In genomic region chr14:96245074-96245473, GRCh38 we compare ENCODE assay signal across 2 cellular contexts.
A peak's percentile ranks its signal among the peaks of the same experiment; 100 is the strongest.
TF ChIP-seq lines count a peak whose summit lies in the region.

No MANE protein-coding gene starts in this region.

TF ChIP-seq in SK-N-SH treated with all-trans-retinoic acid at 6 μM for 48 hours, 23 proteins besides CTCF, POLR2A, EP300 and RAD21:
- peak; percentile 58; the same call in 1 of the 2 replicates for TF ChIP-seq ZNF8 (CRISPR knock-in tag; IDR thresholded peaks at IDR 0.05)

TF ChIP-seq in HepG2, 621 proteins besides CTCF, POLR2A, EP300 and RAD21:
- TF ChIP-seq, protein P1, sequence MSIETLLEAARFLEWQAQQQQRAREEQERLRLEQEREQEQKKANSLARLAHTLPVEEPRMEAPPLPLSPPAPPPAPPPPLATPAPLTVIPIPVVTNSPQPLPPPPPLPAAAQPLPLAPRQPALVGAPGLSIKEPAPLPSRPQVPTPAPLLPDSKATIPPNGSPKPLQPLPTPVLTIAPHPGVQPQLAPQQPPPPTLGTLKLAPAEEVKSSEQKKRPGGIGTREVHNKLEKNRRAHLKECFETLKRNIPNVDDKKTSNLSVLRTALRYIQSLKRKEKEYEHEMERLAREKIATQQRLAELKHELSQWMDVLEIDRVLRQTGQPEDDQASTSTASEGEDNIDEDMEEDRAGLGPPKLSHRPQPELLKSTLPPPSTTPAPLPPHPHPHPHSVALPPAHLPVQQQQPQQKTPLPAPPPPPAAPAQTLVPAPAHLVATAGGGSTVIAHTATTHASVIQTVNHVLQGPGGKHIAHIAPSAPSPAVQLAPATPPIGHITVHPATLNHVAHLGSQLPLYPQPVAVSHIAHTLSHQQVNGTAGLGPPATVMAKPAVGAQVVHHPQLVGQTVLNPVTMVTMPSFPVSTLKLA (IDR thresholded peaks at IDR 0.05): peak; percentile 22; the same call in 1 of the 2 replicates
TF ChIP-seq in HepG2: peak in this region for 1; not testable (repeated sequence) for 620.
